ENCODE assay signal across 26 cellular contexts in genomic region chr10:117094856-117095255, GRCh38. TPM values are rescaled to one million over a fixed set of nuclear protein-coding genes. Genes with fewer than 3 reads are reported as not detected.
A peak's percentile ranks its signal among the peaks of the same experiment; 100 is the strongest.
DNase-seq lines count a peak whose midpoint lies in the region; ATAC-seq and TF ChIP-seq lines count a peak whose summit lies in the region.
"Had no signal": no experiment of that assay in that cellular context is flagged by ENCODE, and none has a peak within 500 bp of the region (broad histone marks: within the 10 kb centered on the region; RNA-seq: fewer than 3 reads in every experiment).

No MANE protein-coding gene starts in this region.

- peak; percentile 96 for ATAC-seq in GM23338
- no peak for ATAC-seq in foreskin keratinocyte
- ATAC-seq: gastrocnemius medialis had no signal

- no peaks in the 10 kb centered on the region for H3K36me3 Mint-ChIP-seq in GM23338 (ENCODE audit: low read depth)
- H3K36me3 Mint-ChIP-seq: IgD-negative memory B cell had no signal

- H3K9me3 Mint-ChIP-seq in GM23338 = no peaks in the 10 kb centered on the region
- H3K9me3 Mint-ChIP-seq: CD4-positive, alpha-beta T cell had no signal

- H3K27ac ChIP-seq in GM23338 (ENCODE audit: low read depth) = no peak overlapping the region
- H3K27ac ChIP-seq in angular gyrus (ENCODE audit: low read depth, low read length) = peak overlapping the region; percentile 68
- H3K27ac ChIP-seq in iPS DF 6.9 (ENCODE audit: low read length) = no peak overlapping the region
- no peak overlapping the region for H3K27ac ChIP-seq in smooth muscle cell (ENCODE audit: low read depth)
- H3K27ac ChIP-seq in foreskin keratinocyte = no peak overlapping the region
- H3K27ac ChIP-seq: gastrocnemius medialis, HL-60, lower lobe of right lung, ovary, sigmoid colon, SK-N-MC, testis had no signal

- H3K27me3 ChIP-seq in GM23338 (ENCODE audit: insufficient read depth) (no peaks in the 10 kb centered on the region), iPS DF 6.9 (ENCODE audit: control insufficient read depth, insufficient read depth, low read length) (no peaks in the 10 kb centered on the region), smooth muscle cell (ENCODE audit: low read depth) (peaks cover 3% of the 10 kb centered on the region), foreskin keratinocyte (peaks cover 25% of the 10 kb centered on the region)
- H3K27me3 ChIP-seq: gastrocnemius medialis, ovary, testis had no signal

- H3K36me3 ChIP-seq in GM23338 (ENCODE audit: insufficient read depth) (no peaks in the 10 kb centered on the region), iPS DF 6.9 (ENCODE audit: control insufficient read depth, insufficient read depth, low read length) (no peaks in the 10 kb centered on the region), smooth muscle cell (ENCODE audit: low read depth) (no peaks in the 10 kb centered on the region)
- H3K36me3 ChIP-seq: gastrocnemius medialis, lower lobe of right lung, ovary, sigmoid colon had no signal

- no CpG with 5 or more reads among the region's 9 CpGs for WGBS in iPS DF 6.9 (ENCODE audit: insufficient coverage, insufficient read length)
- WGBS in smooth muscle cell (ENCODE audit: low lambda C conversion rate) = 66% methylated on average over 9 of the region's 9 CpGs

- peaks cover 33% of the 10 kb centered on the region; the same call in 2 of the 3 replicates for H3K4me1 Mint-ChIP-seq in GM23338
- H3K4me1 Mint-ChIP-seq: IgD-negative memory B cell had no signal

- H3K9me3 ChIP-seq in iPS DF 6.9 (ENCODE audit: control insufficient read depth, insufficient read depth, low read length) (no peaks in the 10 kb centered on the region), smooth muscle cell (replicated peaks; ENCODE audit: low read depth) (no peaks in the 10 kb centered on the region)
- H3K9me3 ChIP-seq: gastrocnemius medialis, lower lobe of right lung, ovary, sigmoid colon, testis had no signal

- no peak overlapping the region for H3K4me3 ChIP-seq in GM23338
- H3K4me3 ChIP-seq in iPS DF 6.9 (ENCODE audit: low read length) = no peak overlapping the region
- H3K4me3 ChIP-seq in smooth muscle cell = no peak overlapping the region
- H3K4me3 ChIP-seq: gastrocnemius medialis, lower lobe of right lung, ovary, sigmoid colon, SK-N-MC, testis had no signal

- no peaks in the 10 kb centered on the region for H3F3A ChIP-seq in GM23338 (replicated peaks; ENCODE audit: low read depth)
- no peaks in the 10 kb centered on the region for H3F3A ChIP-seq in smooth muscle cell (ENCODE audit: low read depth)

- H3K4me3 Mint-ChIP-seq in GM23338 = no peak overlapping the region
- H3K4me3 Mint-ChIP-seq: CD4-positive, alpha-beta T cell; IgD-negative memory B cell had no signal

- peaks cover 4% of the 10 kb centered on the region for H3K27me3 Mint-ChIP-seq in GM23338 (ENCODE audit: insufficient read depth, low read depth, poor library complexity)

- H3K9me2 ChIP-seq in GM23338 (ENCODE audit: insufficient read depth) = no peaks in the 10 kb centered on the region

- H3K79me2 ChIP-seq in GM23338 (replicated peaks; ENCODE audit: insufficient read depth) (no peaks in the 10 kb centered on the region), smooth muscle cell (ENCODE audit: low read depth) (no peaks in the 10 kb centered on the region)

- H2AFZ ChIP-seq in GM23338 (no peak overlapping the region), smooth muscle cell (ENCODE audit: low read depth) (no peak overlapping the region)

- DNase-seq in GM23338 (ENCODE audit: low spot score) (peak; percentile 62), iPS DF 6.9 (ENCODE audit: low read depth, low spot score) (peak; percentile 29), nucleus accumbens (lab: John Stamatoyannopoulos, UW) (peak in 46 of 56 donors; percentile 3 to 71 (median 36)), smooth muscle cell (lab: John Stamatoyannopoulos, UW; ENCODE audit: unreplicated experiment) (no peak), foreskin keratinocyte (no peak)
- DNase-seq in activated naive CD4-positive, alpha-beta T cell (lab: John Stamatoyannopoulos, UW) = no peak
- DNase-seq: activated CD4-positive, alpha-beta T cell treated with anti-CD3 and anti-CD28 coated beads, Interleukin-2, amount 50 U/mL, for 48 hours; activated gamma-delta T cell treated with Interleukin-2 at 50 U/mL for 16 hours; CD4-positive, alpha-beta T cell; gastrocnemius medialis; GF-D8; lower lobe of right lung; NCI-H1694; NCI-H446 treated with DMSO at 0.1 percent for 48 hours; ovary; RPMI8226; sigmoid colon; testis had no signal

- H4K20me1 ChIP-seq in GM23338 (replicated peaks; ENCODE audit: insufficient read depth) (no peaks in the 10 kb centered on the region), smooth muscle cell (ENCODE audit: low read depth) (no peaks in the 10 kb centered on the region)

- no peak overlapping the region for H3K27ac Mint-ChIP-seq in GM23338
- H3K27ac Mint-ChIP-seq: CD4-positive, alpha-beta T cell had no signal

- H3K4me1 ChIP-seq in GM23338 (ENCODE audit: insufficient read depth) (peaks cover 24% of the 10 kb centered on the region), iPS DF 6.9 (ENCODE audit: control insufficient read depth, insufficient read depth, low read length) (no peaks in the 10 kb centered on the region; the same call in 1 of the 2 replicates), smooth muscle cell (ENCODE audit: low read depth) (peaks cover 27% of the 10 kb centered on the region), foreskin keratinocyte (no peaks in the 10 kb centered on the region)
- H3K4me1 ChIP-seq: gastrocnemius medialis, lower lobe of right lung, sigmoid colon, testis had no signal

- H3K9ac ChIP-seq in smooth muscle cell (ENCODE audit: low read depth) = no peak overlapping the region

- H3K4me2 ChIP-seq in GM23338 (peak overlapping the region; percentile 21; the same call in 1 of the 2 replicates), smooth muscle cell (no peak overlapping the region)

- TF ChIP-seq CTCF in GM23338 (conservative IDR thresholded peaks at IDR 0.05; ENCODE audit: low read depth in 2 of 2) (no peak), smooth muscle cell (IDR thresholded peaks at IDR 0.05; ENCODE audit: borderline replicate concordance, insufficient read depth, poor library complexity, severe bottlenecking) (no peak), foreskin keratinocyte (conservative IDR thresholded peaks at IDR 0.05) (no peak)

TF ChIP-seq in GM23338, 12 proteins besides CTCF, POLR2A, EP300 and RAD21:
- TF ChIP-seq NANOG (IDR thresholded peaks at IDR 0.05; ENCODE audit: borderline replicate concordance) = no peak

RNA-seq across cellular contexts. Expression of gene VAX1, which starts 43.2 kb away (rescaled TPM):
- total RNA-seq in GM23338 (2014; rRNA removed; shearing (Covaris generic)) = not detected in 2 replicates
- polyA plus RNA-seq in GM23338 (2016; fragmentation: Nextera tagmentation; extraction: Ambion mirVana) (not detected in 2 replicates), smooth muscle cell (not detected in 2 replicates), foreskin keratinocyte (0.07 and 0.15 TPM in 2 replicates)
- total RNA-seq in smooth muscle cell (not detected in 2 replicates), foreskin keratinocyte (0.04 and 0.14 TPM in 2 replicates)
- total RNA-seq: cardiac septum; CD4-positive, alpha-beta T cell; gastrocnemius medialis; lower lobe of right lung; M059J; ovary; sigmoid colon; T-helper 2 cell treated with Interferon-gamma antibody and Interleukin-4, amounts not matched to agents 100 ng/mL and 5 ng/mL, for 36 hours had no signal
- polyA plus RNA-seq: esophagus, IgD-negative memory B cell, ovary, sigmoid colon had no signal

Comparison
In these comparisons a context has a peak if more than half of its experiments do, and no peak if none do; other contexts are left out.
1. DNase-seq: peak in GM23338 (single experiment), iPS DF 6.9 (single experiment) and nucleus accumbens (46 of 56); none in smooth muscle cell (single experiment), foreskin keratinocyte (0 of 2) and activated naive CD4-positive, alpha-beta T cell (0 of 4).